In genomic region chr2:200812122-200813022, GRCh38 we compare ENCODE assay signal across 8 cellular contexts. TPM values are rescaled to one million over a fixed set of nuclear protein-coding genes. Genes with fewer than 3 reads are reported as not detected.
DNase-seq lines count a peak whose midpoint lies in the region; ATAC-seq and TF ChIP-seq lines count a peak whose summit lies in the region.

No MANE protein-coding gene starts in this region.

- TF ChIP-seq POLR2A in vagina (IDR thresholded peaks at IDR 0.05) = no peak

- H3K36me3 ChIP-seq in DOHH2 (ENCODE audit: control insufficient read depth, low read length) = peaks cover 53% of the 10 kb centered on the region
- H3K36me3 ChIP-seq in HUES48 (ENCODE audit: control insufficient read depth, insufficient read depth, low read length) = peaks cover 46% of the 10 kb centered on the region
- H3K36me3 ChIP-seq in right atrium auricular region = peaks cover 42% of the 10 kb centered on the region
- H3K36me3 ChIP-seq in rectal smooth muscle tissue (ENCODE audit: control insufficient read depth, insufficient read depth, low read length) = peaks cover 18% of the 10 kb centered on the region
- H3K36me3 ChIP-seq in vagina = peaks cover 0 to 35% of the 10 kb centered on the region in 2 donors

- H3K4me3 ChIP-seq in DOHH2 (ENCODE audit: low read length) = peak overlapping the region; percentile 90
- H3K4me3 ChIP-seq in HUES48 (ENCODE audit: low read depth, low read length) = peak overlapping the region; percentile 98
- H3K4me3 ChIP-seq in right atrium auricular region = peak overlapping the region; percentile 92 to 99
- peak overlapping the region; percentile 79 for H3K4me3 ChIP-seq in rectal smooth muscle tissue (ENCODE audit: low read length)
- H3K4me3 ChIP-seq in vagina = peak overlapping the region; percentile 90 to 99

- peaks cover 49% of the 10 kb centered on the region for H3K79me2 ChIP-seq in DOHH2 (ENCODE audit: control insufficient read depth, low read length)

- intact Hi-C loops in vagina (cut with DNase I) = loop anchor here (2.0 to 5.0 kb wide), 2 partner anchors 50 to 100 kb away; partner anchors contain the start of gene CLK1

- H3K27ac ChIP-seq in DOHH2 (ENCODE audit: low read depth, low read length) (peak overlapping the region; percentile 79), HUES48 (ENCODE audit: low read depth, low read length) (peak overlapping the region; percentile 97), right atrium auricular region (peak overlapping the region; percentile 98 to 99), rectal smooth muscle tissue (ENCODE audit: low read depth, low read length) (peak overlapping the region; percentile 94), vagina (peak overlapping the region; percentile 96)

- peak; percentile 73 for TF ChIP-seq CTCF in DOHH2 (IDR thresholded peaks at IDR 0.05; ENCODE audit: low read depth, low read length, poor library complexity, severe bottlenecking)
- TF ChIP-seq CTCF in right atrium auricular region (IDR thresholded peaks at IDR 0.05) = peak in 1 of 2 donors; percentile 79
- TF ChIP-seq CTCF in vagina (IDR thresholded peaks at IDR 0.05) = peak in 2 of 3 experiments; percentile 31 to 63

- H3K9me2 ChIP-seq in DOHH2 (replicated peaks; ENCODE audit: control insufficient read depth, low read length) = no peaks in the 10 kb centered on the region

- H3K27me3 ChIP-seq in DOHH2 (ENCODE audit: control insufficient read depth, low read length) (no peaks in the 10 kb centered on the region), HUES48 (ENCODE audit: control insufficient read depth, insufficient read depth, low read length) (no peaks in the 10 kb centered on the region), right atrium auricular region (no peaks in the 10 kb centered on the region), rectal smooth muscle tissue (ENCODE audit: control insufficient read depth, insufficient read depth, low read length) (no peaks in the 10 kb centered on the region), vagina (no peaks in the 10 kb centered on the region)

- H3K9me3 ChIP-seq in DOHH2 (ENCODE audit: control insufficient read depth, insufficient read depth, low read length) (no peaks in the 10 kb centered on the region), HUES48 (ENCODE audit: control insufficient read depth, insufficient read depth, low read length) (no peaks in the 10 kb centered on the region), right atrium auricular region (no peaks in the 10 kb centered on the region), vagina (no peaks in the 10 kb centered on the region)

- peaks cover 24% of the 10 kb centered on the region for H4K20me1 ChIP-seq in DOHH2 (ENCODE audit: control insufficient read depth, insufficient read depth, low read depth, low read length)

- ATAC-seq in GM21447 (IDR thresholded peaks at IDR 0.05; ENCODE audit: unreplicated experiment) = peak; percentile 34

- no peaks in the 10 kb centered on the region; the same call in 1 of the 2 replicates for H3F3A ChIP-seq in DOHH2 (ENCODE audit: control insufficient read depth, insufficient read depth)

- H3K4me1 ChIP-seq in DOHH2 (ENCODE audit: control insufficient read depth, low read length) (peaks cover 24% of the 10 kb centered on the region), HUES48 (ENCODE audit: control insufficient read depth, insufficient read depth, low read length) (peaks cover 14% of the 10 kb centered on the region), right atrium auricular region (peaks cover 0 to 36% of the 10 kb centered on the region in 2 donors), rectal smooth muscle tissue (ENCODE audit: control insufficient read depth, insufficient read depth, low read length) (peaks cover 17% of the 10 kb centered on the region), vagina (peaks cover 42% of the 10 kb centered on the region)

- peak overlapping the region; percentile 100 for H3K9ac ChIP-seq in HUES48 (ENCODE audit: low read depth, low read length)
- H3K9ac ChIP-seq in rectal smooth muscle tissue (ENCODE audit: low read length) = peak overlapping the region; percentile 26

- peak overlapping the region; percentile 87 for H3K4me2 ChIP-seq in DOHH2 (ENCODE audit: low read length)

- DNase-seq in SW480 (ENCODE audit: low spot score) (peak; percentile 81), amniotic stem cell (lab: John Stamatoyannopoulos, UW) (peak; percentile 38), right atrium auricular region (ENCODE audit: low spot score) (peak; percentile 82), vagina (ENCODE audit: extremely low spot score in 2 of 2) (no peak)

RNA-seq across cellular contexts. Expression of gene BZW1, which starts 0.7 kb away (rescaled TPM):
- total RNA-seq in right atrium auricular region = 100 to 1,000 TPM in 1 of 2 donors, 10 to 100 TPM in 1; 58.0 to 131 TPM
- total RNA-seq in vagina = 128 TPM

RNA-seq across cellular contexts. Expression of gene CLK1, which starts 52.1 kb away (rescaled TPM):
- total RNA-seq in right atrium auricular region = 10 to 100 TPM; 41.7 to 62.5 TPM
- 184 TPM for total RNA-seq in vagina

Comparison
In these comparisons a context has a peak if more than half of its experiments do, and no peak if none do; other contexts are left out.
1. DNase-seq: peak in SW480 (single experiment), amniotic stem cell (single experiment) and right atrium auricular region (single experiment); none in vagina (0 of 2).
2. Peak in every context shown above with its lines, with median percentiles within 50 percentile points of each other: H3K27ac ChIP-seq and H3K4me3 ChIP-seq.